1 cellular context compared by ENCODE assay signal in genomic region chr6:139654888-139655782, GRCh38.
TF ChIP-seq lines count a peak whose summit lies in the region.

No MANE protein-coding gene starts in this region.

TF ChIP-seq in K562, 482 proteins besides CTCF, POLR2A, EP300 and RAD21 (continued from another document):
- TF ChIP-seq ELK3 (CRISPR knock-in tag; IDR thresholded peaks at IDR 0.05): no peak
- no peak for TF ChIP-seq RFX5 (IDR thresholded peaks at IDR 0.05; ENCODE audit: low read depth, low read length)
- no peak for TF ChIP-seq FOXJ3 (CRISPR knock-in tag; IDR thresholded peaks at IDR 0.05)
- TF ChIP-seq ETS2 (tag; IDR thresholded peaks at IDR 0.05; ENCODE audit: borderline replicate concordance, poor library complexity, severe bottlenecking): no peak
- TF ChIP-seq ZNF140 (CRISPR knock-in tag; IDR thresholded peaks at IDR 0.05): no peak
- no peak for TF ChIP-seq CBFA2T3 (IDR thresholded peaks at IDR 0.05)
